8 cellular contexts compared by ENCODE assay signal in genomic region chr2:241703128-241703604, GRCh38. TPM values are rescaled to one million over a fixed set of nuclear protein-coding genes. Genes with fewer than 3 reads are reported as not detected.
A peak's percentile ranks its signal among the peaks of the same experiment; 100 is the strongest.
DNase-seq lines count a peak whose midpoint lies in the region; ATAC-seq and TF ChIP-seq lines count a peak whose summit lies in the region.

No MANE protein-coding gene starts in this region.

- no peak for ATAC-seq in left lung
- no peak for ATAC-seq in HG02759 (IDR thresholded peaks at IDR 0.05; ENCODE audit: unreplicated experiment)

- no peak for TF ChIP-seq EP300 in tibial nerve (IDR thresholded peaks at IDR 0.05)

- peak overlapping the region; percentile 78 for H3K27ac ChIP-seq in HUES48 (ENCODE audit: low read depth, low read length)
- H3K27ac ChIP-seq in left lung = no peak overlapping the region
- peak overlapping the region; percentile 11 to 98 (median 82) for H3K27ac ChIP-seq in tibial nerve

- TF ChIP-seq POLR2A in tibial nerve (IDR thresholded peaks at IDR 0.05) = no peak

- in situ Hi-C loops in astrocyte of the cerebellum (cut with HindIII; ENCODE audit: low sequenced_read_pairs) = no loop called here

- H3K4me1 ChIP-seq in HUES48 (ENCODE audit: control insufficient read depth, insufficient read depth, low read length) (peaks cover 6% of the 10 kb centered on the region; the same call in 1 of the 2 replicates), left lung (peaks cover 0 to 29% of the 10 kb centered on the region in 2 donors), tibial nerve (peaks cover 0 to 21% (median 14%) of the 10 kb centered on the region in 4 donors)

- POLR2A ChIA-PET in BJ (lab: Charles Lee) = no interaction called here

- H3K4me3 ChIP-seq in BJ (ENCODE audit: low read depth, low read length) (peak overlapping the region; percentile 87), HUES48 (ENCODE audit: low read depth, low read length) (peak overlapping the region; percentile 68), astrocyte of the cerebellum (ENCODE audit: low read depth, low read length) (peak overlapping the region; percentile 76), left lung (peak overlapping the region; percentile 80 to 87), tibial nerve (peak overlapping the region; percentile 74 to 98 (median 85))

- H3K9me3 ChIP-seq in HUES48 (ENCODE audit: control insufficient read depth, insufficient read depth, low read length) = no peaks in the 10 kb centered on the region
- no peaks in the 10 kb centered on the region for H3K9me3 ChIP-seq in left lung
- peaks cover 0 to 13% (median 0%) of the 10 kb centered on the region in 4 donors for H3K9me3 ChIP-seq in tibial nerve

- H3K27me3 ChIP-seq in BJ (ENCODE audit: control insufficient read depth, insufficient read depth, low read length) (no peaks in the 10 kb centered on the region), HUES48 (ENCODE audit: control insufficient read depth, insufficient read depth, low read length) (no peaks in the 10 kb centered on the region), left lung (no peaks in the 10 kb centered on the region), tibial nerve (no peaks in the 10 kb centered on the region)

- intact Hi-C loops in left lung (cut with DNase I) = no loop called here

- CTCF ChIA-PET in BJ (lab: Yijun Ruan, JAX) = interaction anchor here (0.8 to 3.4 kb wide), 11 partner anchors 9 to 852 kb away, joined by 3 to 18 read pairs (median 6); partner anchors contain the start of gene D2HGDH

- H3K36me3 ChIP-seq in BJ (ENCODE audit: control insufficient read depth, insufficient read depth, low read length) (no peaks in the 10 kb centered on the region; the same call in 1 of the 2 replicates), HUES48 (ENCODE audit: control insufficient read depth, insufficient read depth, low read length) (peaks cover 35% of the 10 kb centered on the region), left lung (peaks cover 0 to 38% of the 10 kb centered on the region in 2 donors), tibial nerve (peaks cover 3 to 40% (median 15%) of the 10 kb centered on the region in 3 donors)

- DNase-seq in BJ (ENCODE audit: low read depth) (no peak), astrocyte of the cerebellum (ENCODE audit: low read depth) (no peak), left lung (peak in 1 of 2 donors; percentile 56), tibial nerve (ENCODE audit: low spot score in 2 of 2) (no peak), HuH-7 (ENCODE audit: low spot score) (no peak)
- DNase-seq in stimulated activated CD4-positive, alpha-beta T cell treated with anti-CD3 and anti-CD28 coated beads, Interleukin-2, amount 100 ng/mL, for 24 hours = no peak

- no peak for TF ChIP-seq CTCF in BJ (IDR thresholded peaks at IDR 0.05; ENCODE audit: insufficient read depth, low read depth, low read length)
- no peak for TF ChIP-seq CTCF in astrocyte of the cerebellum (IDR thresholded peaks at IDR 0.05; ENCODE audit: low read depth, low read length, missing control alignments)
- no peak for TF ChIP-seq CTCF in left lung (IDR thresholded peaks at IDR 0.05)
- no peak for TF ChIP-seq CTCF in tibial nerve (IDR thresholded peaks at IDR 0.05)

- WGBS in tibial nerve, 2 donors = 49 to 54% methylated on average over 7 of the region's 7 CpGs

- H3K9ac ChIP-seq in HUES48 (ENCODE audit: low read depth, low read length) = 0 out of 2 replicates have a peak overlapping the region, but pooled peaks have one; percentile 30

RNA-seq across cellular contexts. Expression of gene ING5, which starts 1.3 kb away (rescaled TPM):
- 24.2 and 27.0 TPM in 2 replicates for polyA plus RNA-seq in BJ (2011; rRNA removed)
- 13.1 and 27.6 TPM in 2 replicates for polyA minus RNA-seq in BJ (2011; rRNA and poly(A)+ RNA removed)
- 10 to 100 TPM; 27.6 to 28.3 TPM for total RNA-seq in left lung
- 10 to 100 TPM; 33.4 to 73.3 (median 56.2) TPM for total RNA-seq in tibial nerve

RNA-seq across cellular contexts. Expression of gene DTYMK, which starts 16.6 kb away (rescaled TPM):
- 29.6 and 43.8 TPM in 2 replicates for polyA plus RNA-seq in BJ (2011; rRNA removed)
- 9.9 and 13.1 TPM in 2 replicates for polyA minus RNA-seq in BJ (2011; rRNA and poly(A)+ RNA removed)
- total RNA-seq in left lung = 10 to 100 TPM; 28.7 to 31.8 TPM
- total RNA-seq in tibial nerve = 10 to 100 TPM; 20.5 to 35.4 (median 21.3) TPM

RNA-seq across cellular contexts. Expression of gene D2HGDH, which starts 31.3 kb away (rescaled TPM):
- polyA plus RNA-seq in BJ (2011; rRNA removed) = 8.0 and 16.1 TPM in 2 replicates
- 4.1 and 6.5 TPM in 2 replicates for polyA minus RNA-seq in BJ (2011; rRNA and poly(A)+ RNA removed)
- total RNA-seq in left lung (10 to 100 TPM; 33.4 to 38.4 TPM), tibial nerve (10 to 100 TPM; 24.7 to 58.8 (median 43.9) TPM)

Comparison
In these comparisons a context has a peak if more than half of its experiments do, and no peak if none do; other contexts are left out.
1. H3K27ac ChIP-seq: peak in HUES48 (single experiment) and tibial nerve (4 of 4); none in left lung (0 of 2).
2. Peak in every context shown above with its lines, with median percentiles within 50 percentile points of each other: H3K4me3 ChIP-seq.